In genomic region chr9:124415102-124415851, GRCh38 we compare ENCODE assay signal across 8 cellular contexts. TPM values are rescaled to one million over a fixed set of nuclear protein-coding genes. Genes with fewer than 3 reads are reported as not detected.
DNase-seq lines count a peak whose midpoint lies in the region; ATAC-seq and TF ChIP-seq lines count a peak whose summit lies in the region.

PSMB7 (minus strand) TSS chr9:124415442; CDS start chr9:124415425, 17 bp downstream.

- H3K4me1 ChIP-seq in SK-N-SH (ENCODE audit: control insufficient read depth in 1 of 2, insufficient read depth in 2 of 2, low read depth in 1 of 2, low read length in 1 of 2) (peaks cover 11 to 37% of the 10 kb centered on the region in 2 experiments), thoracic aorta (ENCODE audit: control insufficient read depth in 1 of 2, low read depth in 2 of 2) (peaks cover 4 to 9% of the 10 kb centered on the region in 2 donors)

- peaks cover 7% of the 10 kb centered on the region for H3K27me3 Mint-ChIP-seq in HFFc6 (ENCODE audit: insufficient read depth)
- no peaks in the 10 kb centered on the region for H3K27me3 Mint-ChIP-seq in activated naive CD4-positive, alpha-beta T cell treated with anti-CD3 and anti-CD28 coated beads, Interleukin-2, amount 50 U/mL, for 24 hours

- TF ChIP-seq CTCF in GM06990 (IDR thresholded peaks at IDR 0.05; ENCODE audit: insufficient read depth, low read length, poor library complexity, severe bottlenecking) (peak; percentile 80), HFFc6 (IDR thresholded peaks at IDR 0.05) (peak; percentile 88), NB4 (IDR thresholded peaks at IDR 0.05; ENCODE audit: low read depth, low read length) (peak; percentile 63), SK-N-SH (IDR thresholded peaks at IDR 0.05) (peak; percentile 82), omental fat pad (IDR thresholded peaks at IDR 0.05) (peak in 1 of 3 donors; percentile 22), thoracic aorta (IDR thresholded peaks at IDR 0.05) (peak; percentile 79)

- H2AFZ ChIP-seq in SK-N-SH (ENCODE audit: low read depth): no peak within 1 kb of the TSS

- peaks cover 37% of the 10 kb centered on the region for H3K79me2 ChIP-seq in SK-N-SH (ENCODE audit: insufficient read depth)

- POLR2A ChIA-PET in SK-N-SH (lab: Yijun Ruan, JAX): no interaction called here

- DNase-seq in GM06990 (ENCODE audit: extremely low read depth, insufficient read length) (peak; percentile 95), HFFc6 (peak; percentile 93), NB4 (ENCODE audit: low read depth) (peak; percentile 96), SK-N-SH (peak; percentile 92), glomerular endothelial cell (ENCODE audit: extremely low read depth, low read depth, low spot score) (peak; percentile 90), omental fat pad (ENCODE audit: low spot score) (peak; percentile 88), thoracic aorta (ENCODE audit: low spot score) (peak; percentile 85)

- peaks cover 38% of the 10 kb centered on the region for H3F3A ChIP-seq in SK-N-SH (replicated peaks; ENCODE audit: insufficient read depth)

- TF ChIP-seq POLR2A in NB4 (IDR thresholded peaks at IDR 0.05; ENCODE audit: extremely low read depth, insufficient read length): peak; percentile 70

- peaks cover 43% of the 10 kb centered on the region for H3K36me3 Mint-ChIP-seq in HFFc6 (ENCODE audit: low read depth)
- peaks cover 24% of the 10 kb centered on the region for H3K36me3 Mint-ChIP-seq in activated naive CD4-positive, alpha-beta T cell treated with anti-CD3 and anti-CD28 coated beads, Interleukin-2, amount 50 U/mL, for 24 hours

- TF ChIP-seq RAD21 in SK-N-SH (IDR thresholded peaks at IDR 0.05; ENCODE audit: low read length): no peak

- H3K36me3 ChIP-seq in GM06990 (ENCODE audit: control insufficient read depth, insufficient read depth, low read length) (peaks cover 13% of the 10 kb centered on the region), SK-N-SH (replicated peaks in 1 of 2; ENCODE audit: control insufficient read depth in 1 of 2, insufficient read depth in 2 of 2, low read length in 1 of 2) (peaks cover 36 to 39% of the 10 kb centered on the region in 2 experiments), thoracic aorta (peaks cover 31% of the 10 kb centered on the region)

- peak within 1 kb of the TSS; percentile 92 for H3K4me3 ChIP-seq in GM06990 (replicated peaks; ENCODE audit: low read depth, low read length)
- H3K4me3 ChIP-seq in NB4 (ENCODE audit: low read depth, low read length): peak within 1 kb of the TSS; percentile 89
- peak within 1 kb of the TSS; percentile 94 to 99 for H3K4me3 ChIP-seq in SK-N-SH (ENCODE audit: low read depth in 2 of 2, low read length in 1 of 2)
- H3K4me3 ChIP-seq in thoracic aorta: peak within 1 kb of the TSS; percentile 84

- H3K27ac ChIP-seq in SK-N-SH (ENCODE audit: low read depth in 2 of 2, low read length in 1 of 2) (peak within 1 kb of the TSS; percentile 56 to 76), thoracic aorta (peak within 1 kb of the TSS in 1 of 2 donors; percentile 34)

- H3K27me3 ChIP-seq in GM06990 (replicated peaks; ENCODE audit: control insufficient read depth, insufficient read depth, low read length): no peaks in the 10 kb centered on the region
- no peaks in the 10 kb centered on the region for H3K27me3 ChIP-seq in SK-N-SH (ENCODE audit: insufficient read depth)
- no peaks in the 10 kb centered on the region for H3K27me3 ChIP-seq in thoracic aorta (replicated peaks; ENCODE audit: insufficient read depth)

- ATAC-seq in omental fat pad (ENCODE audit: low FRiP score): peak; percentile 92
- peak; percentile 93 for ATAC-seq in thoracic aorta (ENCODE audit: insufficient number of reproducible peaks, low FRiP score, low read depth)

- no peaks in the 10 kb centered on the region for H3K9me2 ChIP-seq in SK-N-SH

- peak within 1 kb of the TSS; percentile 98 for H3K27ac Mint-ChIP-seq in HFFc6
- peak within 1 kb of the TSS; percentile 98 for H3K27ac Mint-ChIP-seq in activated naive CD4-positive, alpha-beta T cell treated with anti-CD3 and anti-CD28 coated beads, Interleukin-2, amount 50 U/mL, for 24 hours

- H3K9ac ChIP-seq in SK-N-SH: peak within 1 kb of the TSS; percentile 83

- H4K20me1 ChIP-seq in SK-N-SH (ENCODE audit: insufficient read depth): no peaks in the 10 kb centered on the region

- CTCF ChIA-PET in SK-N-SH (lab: Yijun Ruan, JAX): interaction anchor here (0.7 to 7.4 kb wide), 10 partner anchors 9 to 143 kb away, joined by 3 to 173 read pairs (median 4); no protein-coding TSS in a partner anchor

- peaks cover 4% of the 10 kb centered on the region for H3K9me3 Mint-ChIP-seq in HFFc6
- no peaks in the 10 kb centered on the region for H3K9me3 Mint-ChIP-seq in activated naive CD4-positive, alpha-beta T cell treated with anti-CD3 and anti-CD28 coated beads, Interleukin-2, amount 50 U/mL, for 24 hours

- H3K4me1 Mint-ChIP-seq in HFFc6 (ENCODE audit: low read depth): peaks cover 51% of the 10 kb centered on the region
- peaks cover 45% of the 10 kb centered on the region for H3K4me1 Mint-ChIP-seq in activated naive CD4-positive, alpha-beta T cell treated with anti-CD3 and anti-CD28 coated beads, Interleukin-2, amount 50 U/mL, for 24 hours

- 6% methylated on average over 39 of the region's 41 CpGs for whole genome bisulfite sequencing in SK-N-SH (ENCODE audit: low lambda C conversion rate)

- H3K4me3 Mint-ChIP-seq in HFFc6: peak within 1 kb of the TSS; percentile 99
- peak within 1 kb of the TSS; percentile 99 for H3K4me3 Mint-ChIP-seq in activated naive CD4-positive, alpha-beta T cell treated with anti-CD3 and anti-CD28 coated beads, Interleukin-2, amount 50 U/mL, for 24 hours

- peak in 1 of 2 experiments; percentile 37; a peak in 1 of 4 replicates for TF ChIP-seq EP300 in SK-N-SH (IDR thresholded peaks at IDR 0.05; ENCODE audit: borderline replicate concordance in 1 of 2, low read depth in 1 of 2, low read length in 1 of 2)

- H3K9me3 ChIP-seq in SK-N-SH (no peaks in the 10 kb centered on the region), thoracic aorta (no peaks in the 10 kb centered on the region)

- peak within 1 kb of the TSS; percentile 80 for H3K4me2 ChIP-seq in SK-N-SH

TF ChIP-seq in SK-N-SH, 30 proteins besides CTCF, POLR2A, EP300 and RAD21 (continues in another document):
- TF ChIP-seq FOXM1 (IDR thresholded peaks at IDR 0.05; ENCODE audit: low read depth) (no peak), RCOR1 (IDR thresholded peaks at IDR 0.05; ENCODE audit: low read length) (peak; percentile 78), TEAD4 (IDR thresholded peaks at IDR 0.05; ENCODE audit: borderline replicate concordance, insufficient read depth) (no peak), NFIC (IDR thresholded peaks at IDR 0.05; ENCODE audit: borderline replicate concordance) (peak; percentile 70; the same call in 1 of the 2 replicates), SIN3A (IDR thresholded peaks at IDR 0.05; ENCODE audit: borderline replicate concordance, low read depth, low read length) (peak; percentile 78; the same call in 1 of the 2 replicates), TCF12 (IDR thresholded peaks at IDR 0.05) (peak; percentile 27; the same call in 1 of the 2 replicates), MAX (IDR thresholded peaks at IDR 0.05; ENCODE audit: low read depth) (peak; percentile 88), ELF1 (IDR thresholded peaks at IDR 0.05) (peak; percentile 79), USF1 (IDR thresholded peaks at IDR 0.05; ENCODE audit: borderline replicate concordance, low read depth) (no peak), MXI1 (IDR thresholded peaks at IDR 0.05; ENCODE audit: low read depth, low read length) (peak; percentile 79; the same call in 1 of the 2 replicates), POLR2AphosphoS5 (IDR thresholded peaks at IDR 0.05; ENCODE audit: low read depth, low read length) (peak; percentile 82), PBX3 (IDR thresholded peaks at IDR 0.05) (no peak), CHD2 (IDR thresholded peaks at IDR 0.05; ENCODE audit: low read length, partially characterized antibody) (peak; percentile 91), JUND (IDR thresholded peaks at IDR 0.05) (no peak), YY1 (IDR thresholded peaks at IDR 0.05; ENCODE audit: low read depth) (peak; percentile 98), TAF1 (IDR thresholded peaks at IDR 0.05; ENCODE audit: borderline replicate concordance, low read depth, low read length) (peak; percentile 92), GABPA (IDR thresholded peaks at IDR 0.05; ENCODE audit: low read depth) (peak; percentile 99)

RNA-seq across cellular contexts. Expression of gene PSMB7, which starts in this region (rescaled TPM):
- total RNA-seq in HFFc6 (2021; fragmentation: NEBNext Ultra II Directional; extraction: Animal tissue kit (Norgen Biotek cat#: 25700)): 100 to 1,000 TPM; 220 to 267 (median 263) TPM
- polyA plus RNA-seq in SK-N-SH (2012; rRNA removed): 357 and 484 TPM in 2 replicates
- polyA plus RNA-seq in SK-N-SH (2012; cell fraction: cytosol; rRNA removed): 361 and 420 TPM in 2 replicates
- polyA plus RNA-seq in SK-N-SH (2012; cell fraction: nucleus; rRNA removed): 150 and 232 TPM in 2 replicates
- total RNA-seq in glomerular endothelial cell (264 and 308 TPM in 2 replicates), omental fat pad (100 to 1,000 TPM; 172 to 200 (median 187) TPM), thoracic aorta (100 to 1,000 TPM in 1 of 2 donors, 10 to 100 TPM in 1; 91.4 to 149 TPM)
